1 cellular context compared by ENCODE assay signal in the genomic region with DNA sequence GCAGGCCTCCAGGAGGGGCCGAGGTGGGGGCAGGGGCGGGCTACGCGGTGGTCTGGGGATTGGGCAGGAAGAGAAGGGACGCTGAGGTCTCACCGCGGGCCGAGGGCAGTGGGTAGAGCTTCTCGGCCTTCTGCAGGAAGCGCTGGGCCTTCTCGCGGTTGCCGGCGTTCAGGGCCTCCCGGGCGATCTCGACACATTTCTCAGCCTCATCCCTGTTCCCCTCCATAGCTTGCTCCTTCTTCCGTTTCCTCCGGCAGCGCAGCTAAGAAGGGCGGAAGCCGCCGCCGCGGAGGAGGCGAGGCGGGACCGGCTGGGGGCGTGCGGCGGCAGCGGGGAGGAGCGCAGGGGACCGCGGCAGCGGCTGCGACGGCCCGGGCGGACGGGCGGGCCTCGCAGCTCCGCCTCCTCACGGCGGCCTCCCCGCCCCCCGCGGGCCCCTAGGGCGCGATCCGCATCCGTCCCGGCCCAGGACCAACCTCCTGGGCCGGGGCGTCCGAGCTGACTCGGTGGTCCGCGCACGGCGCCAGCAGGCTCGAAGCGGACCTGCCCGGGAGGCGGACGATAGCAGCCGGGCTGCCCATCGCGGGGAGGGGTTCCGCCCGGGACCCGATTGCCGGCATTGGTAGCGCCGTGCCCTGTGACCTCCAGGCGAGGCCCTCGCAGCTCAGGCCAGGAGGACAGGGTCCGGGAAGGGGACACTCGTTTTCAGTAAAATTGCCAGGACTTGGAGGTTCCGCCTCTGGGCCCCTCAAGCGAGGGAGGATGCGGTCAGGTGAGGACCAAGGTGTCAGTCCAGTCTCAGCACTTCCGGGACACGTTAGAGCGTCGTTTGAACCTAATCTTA.
A peak's percentile ranks its signal among the peaks of the same experiment; 100 is the strongest.
TF ChIP-seq lines count a peak whose summit lies in the region.

A gene (minus strand): TSS at position 273 of the 844 bp plus-strand sequence. CDS start 47 bp downstream, at position 226.

TF ChIP-seq in HepG2, 621 proteins besides CTCF, POLR2A, EP300 and RAD21 (continued from another document and continues in another):
- TF ChIP-seq, protein P1, sequence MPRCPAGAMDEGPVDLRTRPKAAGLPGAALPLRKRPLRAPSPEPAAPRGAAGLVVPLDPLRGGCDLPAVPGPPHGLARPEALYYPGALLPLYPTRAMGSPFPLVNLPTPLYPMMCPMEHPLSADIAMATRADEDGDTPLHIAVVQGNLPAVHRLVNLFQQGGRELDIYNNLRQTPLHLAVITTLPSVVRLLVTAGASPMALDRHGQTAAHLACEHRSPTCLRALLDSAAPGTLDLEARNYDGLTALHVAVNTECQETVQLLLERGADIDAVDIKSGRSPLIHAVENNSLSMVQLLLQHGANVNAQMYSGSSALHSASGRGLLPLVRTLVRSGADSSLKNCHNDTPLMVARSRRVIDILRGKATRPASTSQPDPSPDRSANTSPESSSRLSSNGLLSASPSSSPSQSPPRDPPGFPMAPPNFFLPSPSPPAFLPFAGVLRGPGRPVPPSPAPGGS (CRISPR knock-in tag; IDR thresholded peaks at IDR 0.05): peak; percentile 76; the same call in 1 of the 2 replicates
- TF ChIP-seq TAF15 (IDR thresholded peaks at IDR 0.05; ENCODE audit: low read depth, low read length, poor library complexity, severe bottlenecking) (no peak), RFX1 (IDR thresholded peaks at IDR 0.05) (no peak), MXI1 (IDR thresholded peaks at IDR 0.05; ENCODE audit: borderline replicate concordance, low read depth, low read length) (no peak; the same call in 2 of the 3 replicates), NCOA2 (CRISPR knock-in tag; IDR thresholded peaks at IDR 0.05) (no peak), ZNF652 (CRISPR knock-in tag; IDR thresholded peaks at IDR 0.05; ENCODE audit: borderline replicate concordance, low read depth) (no peak), ZNF788 (CRISPR knock-in tag; IDR thresholded peaks at IDR 0.05; ENCODE audit: borderline replicate concordance) (no peak), HNRNPL (IDR thresholded peaks at IDR 0.05; ENCODE audit: low read depth, low read length) (no peak), ZNF343 (CRISPR knock-in tag; IDR thresholded peaks at IDR 0.05) (peak; percentile 74; the same call in 1 of the 2 replicates), NFE2L2 (IDR thresholded peaks at IDR 0.05; ENCODE audit: low read length) (no peak), FOXK2 (IDR thresholded peaks at IDR 0.05) (no peak), SETDB1 (CRISPR knock-in tag; IDR thresholded peaks at IDR 0.05; ENCODE audit: borderline replicate concordance) (no peak), ATF7 (IDR thresholded peaks at IDR 0.05) (no peak), ATF7 (CRISPR knock-in tag; IDR thresholded peaks at IDR 0.05) (0 out of 2 replicates have a peak, but pooled peaks have one; percentile 48), POLR2AphosphoS5 (IDR thresholded peaks at IDR 0.05; ENCODE audit: low read depth, low read length) (peak; percentile 55), SRY (CRISPR knock-in tag; IDR thresholded peaks at IDR 0.05) (peak; percentile 19; the same call in 1 of the 2 replicates), PPARG (CRISPR knock-in tag; conservative IDR thresholded peaks at IDR 0.05) (peak; percentile 20; the same call in 1 of the 2 replicates), ZFP41 (CRISPR knock-in tag; IDR thresholded peaks at IDR 0.05; ENCODE audit: borderline replicate concordance) (no peak), ONECUT2 (CRISPR knock-in tag; IDR thresholded peaks at IDR 0.05) (no peak), ZBTB7A (CRISPR knock-in tag; IDR thresholded peaks at IDR 0.05) (no peak), ZFX (CRISPR knock-in tag; IDR thresholded peaks at IDR 0.05; ENCODE audit: low read depth) (peak; percentile 91), STAT5B (CRISPR knock-in tag; IDR thresholded peaks at IDR 0.05) (no peak), KLF11 (CRISPR knock-in tag; IDR thresholded peaks at IDR 0.05) (no peak; the same call in 1 of the 2 replicates), ZBTB3 (CRISPR knock-in tag; IDR thresholded peaks at IDR 0.05; ENCODE audit: borderline replicate concordance, low read depth) (no peak; the same call in 1 of the 2 replicates), PRMT3 (CRISPR knock-in tag; IDR thresholded peaks at IDR 0.05; ENCODE audit: borderline replicate concordance, low read depth) (no peak)
- TF ChIP-seq, protein P2, sequence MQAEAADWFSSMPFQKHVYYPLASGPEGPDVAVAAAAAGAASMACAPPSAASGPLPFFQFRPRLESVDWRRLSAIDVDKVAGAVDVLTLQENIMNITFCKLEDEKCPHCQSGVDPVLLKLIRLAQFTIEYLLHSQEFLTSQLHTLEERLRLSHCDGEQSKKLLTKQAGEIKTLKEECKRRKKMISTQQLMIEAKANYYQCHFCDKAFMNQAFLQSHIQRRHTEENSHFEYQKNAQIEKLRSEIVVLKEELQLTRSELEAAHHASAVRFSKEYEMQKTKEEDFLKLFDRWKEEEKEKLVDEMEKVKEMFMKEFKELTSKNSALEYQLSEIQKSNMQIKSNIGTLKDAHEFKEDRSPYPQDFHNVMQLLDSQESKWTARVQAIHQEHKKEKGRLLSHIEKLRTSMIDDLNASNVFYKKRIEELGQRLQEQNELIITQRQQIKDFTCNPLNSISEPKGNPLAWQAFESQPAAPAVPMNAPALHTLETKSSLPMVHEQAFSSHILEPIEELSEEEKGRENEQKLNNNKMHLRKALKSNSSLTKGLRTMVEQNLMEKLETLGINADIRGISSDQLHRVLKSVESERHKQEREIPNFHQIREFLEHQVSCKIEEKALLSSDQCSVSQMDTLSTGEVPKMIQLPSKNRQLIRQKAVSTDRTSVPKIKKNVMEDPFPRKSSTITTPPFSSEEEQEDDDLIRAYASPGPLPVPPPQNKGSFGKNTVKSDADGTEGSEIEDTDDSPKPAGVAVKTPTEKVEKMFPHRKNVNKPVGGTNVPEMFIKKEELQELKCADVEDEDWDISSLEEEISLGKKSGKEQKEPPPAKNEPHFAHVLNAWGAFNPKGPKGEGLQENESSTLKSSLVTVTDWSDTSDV (CRISPR knock-in tag; IDR thresholded peaks at IDR 0.05): no peak
- TF ChIP-seq, protein P3, sequence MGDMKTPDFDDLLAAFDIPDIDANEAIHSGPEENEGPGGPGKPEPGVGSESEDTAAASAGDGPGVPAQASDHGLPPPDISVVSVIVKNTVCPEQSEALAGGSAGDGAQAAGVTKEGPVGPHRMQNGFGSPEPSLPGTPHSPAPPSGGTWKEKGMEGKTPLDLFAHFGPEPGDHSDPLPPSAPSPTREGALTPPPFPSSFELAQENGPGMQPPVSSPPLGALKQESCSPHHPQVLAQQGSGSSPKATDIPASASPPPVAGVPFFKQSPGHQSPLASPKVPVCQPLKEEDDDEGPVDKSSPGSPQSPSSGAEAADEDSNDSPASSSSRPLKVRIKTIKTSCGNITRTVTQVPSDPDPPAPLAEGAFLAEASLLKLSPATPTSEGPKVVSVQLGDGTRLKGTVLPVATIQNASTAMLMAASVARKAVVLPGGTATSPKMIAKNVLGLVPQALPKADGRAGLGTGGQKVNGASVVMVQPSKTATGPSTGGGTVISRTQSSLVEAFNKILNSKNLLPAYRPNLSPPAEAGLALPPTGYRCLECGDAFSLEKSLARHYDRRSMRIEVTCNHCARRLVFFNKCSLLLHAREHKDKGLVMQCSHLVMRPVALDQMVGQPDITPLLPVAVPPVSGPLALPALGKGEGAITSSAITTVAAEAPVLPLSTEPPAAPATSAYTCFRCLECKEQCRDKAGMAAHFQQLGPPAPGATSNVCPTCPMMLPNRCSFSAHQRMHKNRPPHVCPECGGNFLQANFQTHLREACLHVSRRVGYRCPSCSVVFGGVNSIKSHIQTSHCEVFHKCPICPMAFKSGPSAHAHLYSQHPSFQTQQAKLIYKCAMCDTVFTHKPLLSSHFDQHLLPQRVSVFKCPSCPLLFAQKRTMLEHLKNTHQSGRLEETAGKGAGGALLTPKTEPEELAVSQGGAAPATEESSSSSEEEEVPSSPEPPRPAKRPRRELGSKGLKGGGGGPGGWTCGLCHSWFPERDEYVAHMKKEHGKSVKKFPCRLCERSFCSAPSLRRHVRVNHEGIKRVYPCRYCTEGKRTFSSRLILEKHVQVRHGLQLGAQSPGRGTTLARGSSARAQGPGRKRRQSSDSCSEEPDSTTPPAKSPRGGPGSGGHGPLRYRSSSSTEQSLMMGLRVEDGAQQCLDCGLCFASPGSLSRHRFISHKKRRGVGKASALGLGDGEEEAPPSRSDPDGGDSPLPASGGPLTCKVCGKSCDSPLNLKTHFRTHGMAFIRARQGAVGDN (CRISPR knock-in tag; IDR thresholded peaks at IDR 0.05): peak; percentile 91
- TF ChIP-seq, protein P4, sequence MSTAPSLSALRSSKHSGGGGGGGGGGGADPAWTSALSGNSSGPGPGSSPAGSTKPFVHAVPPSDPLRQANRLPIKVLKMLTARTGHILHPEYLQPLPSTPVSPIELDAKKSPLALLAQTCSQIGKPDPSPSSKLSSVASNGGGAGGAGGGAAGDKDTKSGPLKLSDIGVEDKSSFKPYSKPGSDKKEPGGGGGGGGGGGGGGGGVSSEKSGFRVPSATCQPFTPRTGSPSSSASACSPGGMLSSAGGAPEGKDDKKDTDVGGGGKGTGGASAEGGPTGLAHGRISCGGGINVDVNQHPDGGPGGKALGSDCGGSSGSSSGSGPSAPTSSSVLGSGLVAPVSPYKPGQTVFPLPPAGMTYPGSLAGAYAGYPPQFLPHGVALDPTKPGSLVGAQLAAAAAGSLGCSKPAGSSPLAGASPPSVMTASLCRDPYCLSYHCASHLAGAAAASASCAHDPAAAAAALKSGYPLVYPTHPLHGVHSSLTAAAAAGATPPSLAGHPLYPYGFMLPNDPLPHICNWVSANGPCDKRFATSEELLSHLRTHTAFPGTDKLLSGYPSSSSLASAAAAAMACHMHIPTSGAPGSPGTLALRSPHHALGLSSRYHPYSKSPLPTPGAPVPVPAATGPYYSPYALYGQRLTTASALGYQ (CRISPR knock-in tag; IDR thresholded peaks at IDR 0.05): no peak
- TF ChIP-seq, protein P5, sequence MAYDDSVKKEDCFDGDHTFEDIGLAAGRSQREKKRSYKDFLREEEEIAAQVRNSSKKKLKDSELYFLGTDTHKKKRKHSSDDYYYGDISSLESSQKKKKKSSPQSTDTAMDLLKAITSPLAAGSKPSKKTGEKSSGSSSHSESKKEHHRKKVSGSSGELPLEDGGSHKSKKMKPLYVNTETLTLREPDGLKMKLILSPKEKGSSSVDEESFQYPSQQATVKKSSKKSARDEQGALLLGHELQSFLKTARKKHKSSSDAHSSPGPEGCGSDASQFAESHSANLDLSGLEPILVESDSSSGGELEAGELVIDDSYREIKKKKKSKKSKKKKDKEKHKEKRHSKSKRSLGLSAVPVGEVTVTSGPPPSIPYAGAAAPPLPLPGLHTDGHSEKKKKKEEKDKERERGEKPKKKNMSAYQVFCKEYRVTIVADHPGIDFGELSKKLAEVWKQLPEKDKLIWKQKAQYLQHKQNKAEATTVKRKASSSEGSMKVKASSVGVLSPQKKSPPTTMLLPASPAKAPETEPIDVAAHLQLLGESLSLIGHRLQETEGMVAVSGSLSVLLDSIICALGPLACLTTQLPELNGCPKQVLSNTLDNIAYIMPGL (CRISPR knock-in tag; IDR thresholded peaks at IDR 0.05; ENCODE audit: borderline replicate concordance in 1 of 2, low read depth in 1 of 2): peak; percentile 42 to 56; a peak in 2 of 4 replicates
- TF ChIP-seq, protein P6, sequence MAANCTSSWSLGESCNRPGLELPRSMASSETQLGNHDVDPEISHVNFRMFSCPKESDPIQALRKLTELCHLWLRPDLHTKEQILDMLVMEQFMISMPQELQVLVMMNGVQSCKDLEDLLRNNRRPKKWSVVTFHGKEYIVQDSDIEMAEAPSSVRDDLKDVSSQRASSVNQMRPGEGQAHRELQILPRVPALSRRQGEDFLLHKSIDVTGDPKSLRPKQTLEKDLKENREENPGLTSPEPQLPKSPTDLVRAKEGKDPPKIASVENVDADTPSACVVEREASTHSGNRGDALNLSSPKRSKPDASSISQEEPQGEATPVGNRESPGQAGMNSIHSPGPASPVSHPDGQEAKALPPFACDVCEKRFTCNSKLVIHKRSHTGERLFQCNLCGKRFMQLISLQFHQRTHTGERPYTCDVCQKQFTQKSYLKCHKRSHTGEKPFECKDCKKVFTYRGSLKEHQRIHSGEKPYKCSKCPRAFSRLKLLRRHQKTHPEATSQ (CRISPR knock-in tag; IDR thresholded peaks at IDR 0.05; ENCODE audit: borderline replicate concordance): no peak
- TF ChIP-seq, protein P7, sequence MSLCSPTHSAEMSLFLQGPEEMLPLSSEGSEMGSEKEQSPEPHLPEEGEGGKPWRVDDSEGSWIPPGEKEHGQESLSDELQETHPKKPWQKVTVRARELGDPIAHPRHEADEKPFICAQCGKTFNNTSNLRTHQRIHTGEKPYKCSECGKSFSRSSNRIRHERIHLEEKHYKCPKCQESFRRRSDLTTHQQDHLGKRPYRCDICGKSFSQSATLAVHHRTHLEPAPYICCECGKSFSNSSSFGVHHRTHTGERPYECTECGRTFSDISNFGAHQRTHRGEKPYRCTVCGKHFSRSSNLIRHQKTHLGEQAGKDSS (CRISPR knock-in tag; IDR thresholded peaks at IDR 0.05; ENCODE audit: borderline replicate concordance, low read depth): peak; percentile 70
- TF ChIP-seq, protein P8, sequence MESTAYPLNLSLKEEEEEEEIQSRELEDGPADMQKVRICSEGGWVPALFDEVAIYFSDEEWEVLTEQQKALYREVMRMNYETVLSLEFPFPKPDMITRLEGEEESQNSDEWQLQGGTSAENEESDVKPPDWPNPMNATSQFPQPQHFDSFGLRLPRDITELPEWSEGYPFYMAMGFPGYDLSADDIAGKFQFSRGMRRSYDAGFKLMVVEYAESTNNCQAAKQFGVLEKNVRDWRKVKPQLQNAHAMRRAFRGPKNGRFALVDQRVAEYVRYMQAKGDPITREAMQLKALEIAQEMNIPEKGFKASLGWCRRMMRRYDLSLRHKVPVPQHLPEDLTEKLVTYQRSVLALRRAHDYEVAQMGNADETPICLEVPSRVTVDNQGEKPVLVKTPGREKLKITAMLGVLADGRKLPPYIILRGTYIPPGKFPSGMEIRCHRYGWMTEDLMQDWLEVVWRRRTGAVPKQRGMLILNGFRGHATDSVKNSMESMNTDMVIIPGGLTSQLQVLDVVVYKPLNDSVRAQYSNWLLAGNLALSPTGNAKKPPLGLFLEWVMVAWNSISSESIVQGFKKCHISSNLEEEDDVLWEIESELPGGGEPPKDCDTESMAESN (CRISPR knock-in tag; conservative IDR thresholded peaks at IDR 0.05): peak; percentile 72; the same call in 1 of the 2 replicates
- TF ChIP-seq, protein P9, sequence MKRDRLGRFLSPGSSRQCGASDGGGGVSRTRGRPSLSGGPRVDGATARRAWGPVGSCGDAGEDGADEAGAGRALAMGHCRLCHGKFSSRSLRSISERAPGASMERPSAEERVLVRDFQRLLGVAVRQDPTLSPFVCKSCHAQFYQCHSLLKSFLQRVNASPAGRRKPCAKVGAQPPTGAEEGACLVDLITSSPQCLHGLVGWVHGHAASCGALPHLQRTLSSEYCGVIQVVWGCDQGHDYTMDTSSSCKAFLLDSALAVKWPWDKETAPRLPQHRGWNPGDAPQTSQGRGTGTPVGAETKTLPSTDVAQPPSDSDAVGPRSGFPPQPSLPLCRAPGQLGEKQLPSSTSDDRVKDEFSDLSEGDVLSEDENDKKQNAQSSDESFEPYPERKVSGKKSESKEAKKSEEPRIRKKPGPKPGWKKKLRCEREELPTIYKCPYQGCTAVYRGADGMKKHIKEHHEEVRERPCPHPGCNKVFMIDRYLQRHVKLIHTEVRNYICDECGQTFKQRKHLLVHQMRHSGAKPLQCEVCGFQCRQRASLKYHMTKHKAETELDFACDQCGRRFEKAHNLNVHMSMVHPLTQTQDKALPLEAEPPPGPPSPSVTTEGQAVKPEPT (CRISPR knock-in tag; IDR thresholded peaks at IDR 0.05; ENCODE audit: low read depth): 0 out of 2 replicates have a peak, but pooled peaks have one; percentile 40
